In the genomic region with DNA sequence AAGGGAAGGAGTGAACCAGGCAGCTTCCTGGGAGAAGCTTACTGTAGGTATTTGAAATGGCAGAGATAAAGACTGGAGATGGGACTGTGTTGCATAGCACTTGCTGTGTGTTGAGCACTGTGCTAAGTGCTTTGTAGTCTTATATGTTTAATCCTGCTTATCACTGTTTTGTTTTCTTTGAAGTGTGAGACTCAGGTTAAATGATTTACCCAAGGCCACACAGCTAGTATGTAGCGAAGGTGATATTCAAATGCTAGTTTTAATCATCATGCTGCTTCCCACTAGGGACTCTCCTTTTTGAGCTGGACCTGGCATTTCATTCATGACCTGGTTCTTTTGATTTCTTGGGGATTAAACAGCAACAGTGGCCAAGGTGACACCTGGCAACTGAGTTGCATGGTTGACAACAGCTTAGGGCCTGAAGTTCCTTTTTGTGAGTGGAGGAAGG, we compare ENCODE assay signal across 17 cellular contexts. TPM values are rescaled to one million over a fixed set of nuclear protein-coding genes. Genes with fewer than 3 reads are reported as not detected.
DNase-seq lines count a peak whose midpoint lies in the region; ATAC-seq and TF ChIP-seq lines count a peak whose summit lies in the region.
"Had no signal": no experiment of that assay in that cellular context is flagged by ENCODE, and none has a peak within 500 bp of the region (broad histone marks: within the 10 kb centered on the region; RNA-seq: fewer than 3 reads in every experiment).

No MANE protein-coding gene starts in this region.

- peak overlapping the region; percentile 84 for H3K27ac Mint-ChIP-seq in nephron progenitor cell
- H3K27ac Mint-ChIP-seq: activated naive CD8-positive, alpha-beta T cell; stimulated activated effector memory CD8-positive, alpha-beta T cell treated with anti-CD3 and anti-CD28 coated beads, Interleukin-12 subunit alpha, Interleukin-12 subunit beta, amount 100 ng/mL, for 72 hours had no signal

- no peak for TF ChIP-seq CTCF in body of pancreas (IDR thresholded peaks at IDR 0.05)
- TF ChIP-seq CTCF in nephron progenitor cell (IDR thresholded peaks at IDR 0.05), result no peak
- TF ChIP-seq CTCF in mucosa of descending colon (IDR thresholded peaks at IDR 0.05), result no peak

- TF ChIP-seq POLR2A in body of pancreas (IDR thresholded peaks at IDR 0.05), result no peak

- H3K4me1 Mint-ChIP-seq in nephron progenitor cell, result peaks cover 79% of the 10 kb centered on the region

- H3K36me3 ChIP-seq in HUES64 (ENCODE audit: insufficient read depth, low read length), result no peaks in the 10 kb centered on the region
- no peaks in the 10 kb centered on the region for H3K36me3 ChIP-seq in body of pancreas (replicated peaks in 1 of 2; ENCODE audit: insufficient read depth in 1 of 2, low read depth in 2 of 2)
- no peaks in the 10 kb centered on the region for H3K36me3 ChIP-seq in mucosa of descending colon (ENCODE audit: low read depth)
- H3K36me3 ChIP-seq: BLaER1 treated with 17β-estradiol and CSF1 and Interleukin-3, amounts not matched to agents 10 nM and 100 nM; heart right ventricle; tibial artery had no signal

- no peaks in the 10 kb centered on the region for H3K9me3 ChIP-seq in HUES64 (ENCODE audit: insufficient read depth, low read depth, low read length)
- H3K9me3 ChIP-seq in body of pancreas, result no peaks in the 10 kb centered on the region
- H3K9me3 ChIP-seq in mucosa of descending colon, result no peaks in the 10 kb centered on the region
- H3K9me3 ChIP-seq: BLaER1 treated with 17β-estradiol and CSF1 and Interleukin-3, amounts not matched to agents 10 nM and 100 nM; heart right ventricle; tibial artery had no signal

- intact Hi-C loops in body of pancreas (cut with DNase I), result no loop called here
- intact Hi-C loops in mucosa of descending colon (cut with DNase I, micrococcal nuclease), result no loop called here

- peak; percentile 48 for DNase-seq in Caki2 (ENCODE audit: low read depth)
- DNase-seq in body of pancreas, result no peak
- no peak for DNase-seq in nephron progenitor cell
- DNase-seq in mucosa of descending colon, result no peak
- no peak for DNase-seq in CD1c-positive myeloid dendritic cell (ENCODE audit: extremely low spot score)
- DNase-seq in NCI-H1048 (lab: John Stamatoyannopoulos, UW), result no peak
- DNase-seq: activated T-cell treated with anti-CD3 and anti-CD28 coated beads for 4 hours; heart right ventricle; NK-92 treated with Interleukin-12 subunit alpha and Interleukin-12 subunit beta, amount 100 ng/mL, for 24 hours; SHP77 treated with DMSO at 0.1 percent for 48 hours; tibial artery had no signal

- H3K27ac ChIP-seq in HUES64 (ENCODE audit: low read depth, low read length) (peak overlapping the region; percentile 36), body of pancreas (peak overlapping the region in 3 of 4 donors; percentile 4 to 57 (median 35))
- H3K27ac ChIP-seq: BLaER1 treated with 17β-estradiol and CSF1 and Interleukin-3, amounts not matched to agents 10 nM and 100 nM; heart right ventricle; KMS-11; parathyroid adenoma; tibial artery had no signal

- H3K4me1 ChIP-seq in HUES64 (ENCODE audit: insufficient read depth, low read length) (peaks cover 47% of the 10 kb centered on the region), body of pancreas (peaks cover 46% of the 10 kb centered on the region), mucosa of descending colon (ENCODE audit: low read depth) (peaks cover 18% of the 10 kb centered on the region)

- no peak for ATAC-seq in body of pancreas
- ATAC-seq in mucosa of descending colon, result no peak
- ATAC-seq: heart right ventricle; stimulated activated effector memory CD8-positive, alpha-beta T cell treated with anti-CD3 and anti-CD28 coated beads, Interleukin-12 subunit alpha, Interleukin-12 subunit beta, amount 100 ng/mL, for 72 hours had no signal

- H3K9me3 Mint-ChIP-seq in nephron progenitor cell, result no peaks in the 10 kb centered on the region
- H3K9me3 Mint-ChIP-seq: stimulated activated effector memory CD8-positive, alpha-beta T cell treated with anti-CD3 and anti-CD28 coated beads, Interleukin-12 subunit alpha, Interleukin-12 subunit beta, amount 100 ng/mL, for 72 hours had no signal

- H3K4me3 Mint-ChIP-seq in nephron progenitor cell, result peak overlapping the region; percentile 66
- H3K4me3 Mint-ChIP-seq: activated naive CD8-positive, alpha-beta T cell; stimulated activated effector memory CD8-positive, alpha-beta T cell treated with anti-CD3 and anti-CD28 coated beads, Interleukin-12 subunit alpha, Interleukin-12 subunit beta, amount 100 ng/mL, for 72 hours had no signal

- 61% methylated on average over 1 of the region's 1 CpG for WGBS in HUES64
- WGBS in body of pancreas, 2 donors, result 16 to 22% methylated on average over 1 of the region's 1 CpG

- H3K9ac ChIP-seq in HUES64 (ENCODE audit: low read depth, low read length), result peak overlapping the region; percentile 32; the same call in 1 of the 2 replicates
- H3K9ac ChIP-seq: BLaER1 treated with 17β-estradiol and CSF1 and Interleukin-3, amounts not matched to agents 10 nM and 100 nM; KMS-11; parathyroid adenoma had no signal

- in situ Hi-C loops in Caki2 (cut with HindIII; ENCODE audit: low pct_unique_long_range_greater_than_20kb, low sequenced_read_pairs), result loop anchor here (10.0 kb wide), 1 partner anchor 185 kb away; no protein-coding TSS in a partner anchor

- H3K36me3 Mint-ChIP-seq in nephron progenitor cell (ENCODE audit: low read depth), result peaks cover 4% of the 10 kb centered on the region
- H3K36me3 Mint-ChIP-seq: activated naive CD8-positive, alpha-beta T cell had no signal

- H3K4me3 ChIP-seq in HUES64 (ENCODE audit: low read length) (no peak overlapping the region), body of pancreas (no peak overlapping the region), mucosa of descending colon (no peak overlapping the region)
- H3K4me3 ChIP-seq: BLaER1 treated with 17β-estradiol and CSF1 and Interleukin-3, amounts not matched to agents 10 nM and 100 nM; heart right ventricle; tibial artery had no signal

- peaks cover 2% of the 10 kb centered on the region; the same call in 1 of the 2 replicates for H3K27me3 ChIP-seq in HUES64 (ENCODE audit: insufficient read depth, low read length)
- H3K27me3 ChIP-seq in body of pancreas, result no peaks in the 10 kb centered on the region
- H3K27me3 ChIP-seq: tibial artery had no signal

- H3K27me3 Mint-ChIP-seq in nephron progenitor cell (ENCODE audit: low read depth, poor library complexity), result peaks cover 7% of the 10 kb centered on the region
- H3K27me3 Mint-ChIP-seq: activated naive CD8-positive, alpha-beta T cell had no signal

RNA-seq across cellular contexts. Expression of gene SPRY4, which starts 35.3 kb away (rescaled TPM):
- 0.09 and 0.20 TPM in 2 replicates for total RNA-seq in Caki2 (2014; rRNA removed; shearing (Covaris generic); ENCODE audit: low replicate concordance)
- 64.4 TPM for polyA plus RNA-seq in HUES64 (2013, experiment 1 of 2)
- 80.8 TPM for polyA plus RNA-seq in HUES64 (2013, experiment 2 of 2)
- total RNA-seq in body of pancreas, result 10 to 100 TPM in 1 of 2 donors, 1 to 10 TPM in 1; 6.7 to 18.5 TPM
- 10 to 100 TPM; 10.7 to 13.8 (median 11.6) TPM for total RNA-seq in mucosa of descending colon
